ENCODE assay signal across 29 cellular contexts in the genomic region with DNA sequence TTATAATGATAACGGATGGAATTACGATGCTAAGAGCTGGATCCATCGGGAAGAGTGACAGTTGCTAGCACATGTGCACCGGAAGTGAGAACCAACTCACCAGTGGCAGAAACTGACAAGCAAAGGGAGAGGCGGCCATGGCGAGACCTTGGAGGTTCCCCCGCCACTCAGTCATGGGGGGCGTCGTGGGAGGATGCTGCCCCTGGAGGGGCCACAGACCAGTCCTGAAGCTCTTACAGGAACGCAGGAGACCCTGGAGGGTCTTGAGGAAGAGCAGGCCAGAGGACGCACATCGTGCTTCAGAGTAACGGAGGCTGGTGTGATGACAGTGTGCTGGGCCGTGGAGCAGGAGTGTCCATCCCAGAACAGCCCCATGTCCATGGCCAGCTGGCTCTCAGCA. TPM values are rescaled to one million over a fixed set of nuclear protein-coding genes. Genes with fewer than 3 reads are reported as not detected.
"Had no signal": no experiment of that assay in that cellular context is flagged by ENCODE, and none has a peak within 500 bp of the region (broad histone marks: within the 10 kb centered on the region; RNA-seq: fewer than 3 reads in every experiment).

No MANE protein-coding gene starts in this region.

- H3K27ac Mint-ChIP-seq: activated naive CD8-positive, alpha-beta T cell; activated T-cell treated with anti-CD3 and anti-CD28 coated beads, Interleukin-2, amount 50 U/mL, for 72 hours; T-helper 1 cell treated with Interleukin-12 subunit alpha and Interleukin-12 subunit beta and Interleukin-4 antibody, amounts not matched to agents 30 μg/mL and 1 μg/mL, for 36 hours had no signal

- H3K27me3 ChIP-seq: adrenal gland, colonic mucosa, dorsolateral prefrontal cortex, esophagus muscularis mucosa, right lobe of liver, tibial artery had no signal

- ATAC-seq: activated T-cell treated with anti-CD3 and anti-CD28 coated beads, Interleukin-2, amount 50 U/mL, for 72 hours; effector memory CD8-positive, alpha-beta T cell; left cardiac atrium; mucosa of descending colon had no signal

- H3K4me1 ChIP-seq: adrenal gland, colonic mucosa, right lobe of liver, tibial artery had no signal

- H3K4me3 Mint-ChIP-seq: activated naive CD8-positive, alpha-beta T cell; activated T-cell treated with anti-CD3 and anti-CD28 coated beads, Interleukin-2, amount 50 U/mL, for 72 hours; T-helper 1 cell treated with Interleukin-12 subunit alpha and Interleukin-12 subunit beta and Interleukin-4 antibody, amounts not matched to agents 30 μg/mL and 1 μg/mL, for 36 hours had no signal

- H3K9me3 Mint-ChIP-seq: T-helper 1 cell treated with Interleukin-12 subunit alpha and Interleukin-12 subunit beta and Interleukin-4 antibody, amounts not matched to agents 30 μg/mL and 1 μg/mL, for 36 hours had no signal

- FAIRE-seq: astrocyte, frontal cortex, small intestine had no signal

- H3K9me3 ChIP-seq: adrenal gland, colonic mucosa, esophagus muscularis mucosa, mucosa of descending colon, right lobe of liver, tibial artery had no signal

- H3K27ac ChIP-seq: adrenal gland, colonic mucosa, dorsolateral prefrontal cortex, esophagus muscularis mucosa, right lobe of liver, tibial artery had no signal

- H3K4me3 ChIP-seq: adrenal gland, colonic mucosa, dorsolateral prefrontal cortex, esophagus muscularis mucosa, mucosa of descending colon, right lobe of liver, tibial artery had no signal

- DNase-seq: activated CD4-positive, alpha-beta T cell treated with anti-CD3 and anti-CD28 coated beads for 4 hours; activated CD4-positive, alpha-beta T cell treated with anti-CD3 and anti-CD28 coated beads, Interleukin-2, amount 50 U/mL, for 48 hours; activated CD4-positive, CD25-positive, alpha-beta regulatory T cell; activated CD8-positive, alpha-beta memory T cell treated with anti-CD3 and anti-CD28 coated beads, Interleukin-2, amount 50 U/mL, for 48 hours; activated gamma-delta T cell treated with Interleukin-2 at 50 U/mL for 16 hours; activated T-cell treated with anti-CD3 and anti-CD28 coated beads, Interleukin-2, amount 50 U/mL, for 72 hours; central memory CD4-positive, alpha-beta T cell; colonic mucosa; effector memory CD8-positive, alpha-beta T cell; islet precursor cell; left cardiac atrium; mesenchymal stem cell; mucosa of descending colon; small intestine; stimulated activated CD4-positive, alpha-beta T cell treated with anti-CD3 and anti-CD28 coated beads, Interleukin-2, amount 100 ng/mL, for 48 hours; stimulated activated CD8-positive, alpha-beta memory T cell treated with anti-CD3 and anti-CD28 coated beads, Interleukin-4, amount 100 ng/mL, for 48 hours; stimulated activated naive CD4-positive, alpha-beta T cell treated with Interleukin-2 at 50 U/mL for 16 hours; T1000 had no signal

- H3K36me3 ChIP-seq: colonic mucosa had no signal

- H3K27me3 Mint-ChIP-seq: activated naive CD8-positive, alpha-beta T cell; effector memory CD8-positive, alpha-beta T cell had no signal

RNA-seq across cellular contexts. Expression of a gene that starts 53.1 kb away (rescaled TPM):
- total RNA-seq: activated CD8-positive, alpha-beta memory T cell treated with anti-CD3 and anti-CD28 coated beads for 36 hours; activated T-cell treated with anti-CD3 and anti-CD28 coated beads, Interleukin-2, amount 50 U/mL, for 72 hours; right lobe of liver had no signal
- polyA plus RNA-seq: neural cell had no signal
